ENCODE assay signal across 1 cellular context in genomic region chr1:232472485-232473041, GRCh38.
A peak's percentile ranks its signal among the peaks of the same experiment; 100 is the strongest.
TF ChIP-seq lines count a peak whose summit lies in the region.

No MANE protein-coding gene starts in this region.

TF ChIP-seq in HEK293, 187 proteins besides CTCF, POLR2A, EP300 and RAD21 (continued from another document and continues in another):
- peak; percentile 90 for TF ChIP-seq ATF2 (tag by site-specific recombination; IDR thresholded peaks at IDR 0.05; ENCODE audit: low read depth)
- TF ChIP-seq PRDM1 (tag by site-specific recombination; IDR thresholded peaks at IDR 0.05): no peak
- no peak for TF ChIP-seq ZBTB20 (tag by site-specific recombination; IDR thresholded peaks at IDR 0.05)
- no peak for TF ChIP-seq ZNF510 (tag by site-specific recombination; IDR thresholded peaks at IDR 0.05; ENCODE audit: insufficient replicate concordance)
- TF ChIP-seq YY1 (tag by site-specific recombination; IDR thresholded peaks at IDR 0.05): no peak
- no peak for TF ChIP-seq ZNF596 (tag by site-specific recombination; IDR thresholded peaks at IDR 0.05)
- TF ChIP-seq ZXDB (tag by site-specific recombination; IDR thresholded peaks at IDR 0.05): no peak
- no peak for TF ChIP-seq ZNF791 (tag by site-specific recombination; IDR thresholded peaks at IDR 0.05)
- TF ChIP-seq ZNF513 (tag by site-specific recombination; IDR thresholded peaks at IDR 0.05): no peak
- TF ChIP-seq ZNF645 (tag by site-specific recombination; IDR thresholded peaks at IDR 0.05): no peak
- no peak for TF ChIP-seq REPIN1 (tag by site-specific recombination; IDR thresholded peaks at IDR 0.05; ENCODE audit: low read depth)
- TF ChIP-seq ZNF704 (tag by site-specific recombination; IDR thresholded peaks at IDR 0.05): no peak
- TF ChIP-seq ZNF324 (tag by site-specific recombination; IDR thresholded peaks at IDR 0.05): no peak
- TF ChIP-seq SCRT2 (tag by site-specific recombination; IDR thresholded peaks at IDR 0.05): no peak
- TF ChIP-seq, protein P1, sequence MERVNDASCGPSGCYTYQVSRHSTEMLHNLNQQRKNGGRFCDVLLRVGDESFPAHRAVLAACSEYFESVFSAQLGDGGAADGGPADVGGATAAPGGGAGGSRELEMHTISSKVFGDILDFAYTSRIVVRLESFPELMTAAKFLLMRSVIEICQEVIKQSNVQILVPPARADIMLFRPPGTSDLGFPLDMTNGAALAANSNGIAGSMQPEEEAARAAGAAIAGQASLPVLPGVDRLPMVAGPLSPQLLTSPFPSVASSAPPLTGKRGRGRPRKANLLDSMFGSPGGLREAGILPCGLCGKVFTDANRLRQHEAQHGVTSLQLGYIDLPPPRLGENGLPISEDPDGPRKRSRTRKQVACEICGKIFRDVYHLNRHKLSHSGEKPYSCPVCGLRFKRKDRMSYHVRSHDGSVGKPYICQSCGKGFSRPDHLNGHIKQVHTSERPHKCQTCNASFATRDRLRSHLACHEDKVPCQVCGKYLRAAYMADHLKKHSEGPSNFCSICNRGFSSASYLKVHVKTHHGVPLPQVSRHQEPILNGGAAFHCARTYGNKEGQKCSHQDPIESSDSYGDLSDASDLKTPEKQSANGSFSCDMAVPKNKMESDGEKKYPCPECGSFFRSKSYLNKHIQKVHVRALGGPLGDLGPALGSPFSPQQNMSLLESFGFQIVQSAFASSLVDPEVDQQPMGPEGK (tag by site-specific recombination; IDR thresholded peaks at IDR 0.05): no peak
- no peak for TF ChIP-seq ZNF335 (tag by site-specific recombination; conservative IDR thresholded peaks at IDR 0.05)
- no peak for TF ChIP-seq HOXC10 (CRISPR knock-in tag; IDR thresholded peaks at IDR 0.05)
- TF ChIP-seq, protein P2, sequence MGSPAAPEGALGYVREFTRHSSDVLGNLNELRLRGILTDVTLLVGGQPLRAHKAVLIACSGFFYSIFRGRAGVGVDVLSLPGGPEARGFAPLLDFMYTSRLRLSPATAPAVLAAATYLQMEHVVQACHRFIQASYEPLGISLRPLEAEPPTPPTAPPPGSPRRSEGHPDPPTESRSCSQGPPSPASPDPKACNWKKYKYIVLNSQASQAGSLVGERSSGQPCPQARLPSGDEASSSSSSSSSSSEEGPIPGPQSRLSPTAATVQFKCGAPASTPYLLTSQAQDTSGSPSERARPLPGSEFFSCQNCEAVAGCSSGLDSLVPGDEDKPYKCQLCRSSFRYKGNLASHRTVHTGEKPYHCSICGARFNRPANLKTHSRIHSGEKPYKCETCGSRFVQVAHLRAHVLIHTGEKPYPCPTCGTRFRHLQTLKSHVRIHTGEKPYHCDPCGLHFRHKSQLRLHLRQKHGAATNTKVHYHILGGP (tag by site-specific recombination; IDR thresholded peaks at IDR 0.05): no peak
- TF ChIP-seq HOXD13 (CRISPR knock-in tag; IDR thresholded peaks at IDR 0.05; ENCODE audit: borderline replicate concordance): peak; percentile 93
- TF ChIP-seq GFI1B (tag by site-specific recombination; IDR thresholded peaks at IDR 0.05): peak; percentile 92
- TF ChIP-seq ZNF433 (tag by site-specific recombination; IDR thresholded peaks at IDR 0.05; ENCODE audit: low read depth): no peak
- TF ChIP-seq ZNF777 (tag by site-specific recombination; IDR thresholded peaks at IDR 0.05; ENCODE audit: borderline replicate concordance): no peak
- TF ChIP-seq ZNF292 (tag by site-specific recombination; IDR thresholded peaks at IDR 0.05; ENCODE audit: borderline replicate concordance, low read depth): no peak
- no peak for TF ChIP-seq ZSCAN18 (tag by site-specific recombination; IDR thresholded peaks at IDR 0.05)
- TF ChIP-seq ZNF561 (tag by site-specific recombination; IDR thresholded peaks at IDR 0.05; ENCODE audit: borderline replicate concordance): no peak; the same call in 1 of the 2 replicates
- no peak for TF ChIP-seq ZNF354C (tag by site-specific recombination; IDR thresholded peaks at IDR 0.05; ENCODE audit: borderline replicate concordance, low read depth)
- TF ChIP-seq, protein P3, sequence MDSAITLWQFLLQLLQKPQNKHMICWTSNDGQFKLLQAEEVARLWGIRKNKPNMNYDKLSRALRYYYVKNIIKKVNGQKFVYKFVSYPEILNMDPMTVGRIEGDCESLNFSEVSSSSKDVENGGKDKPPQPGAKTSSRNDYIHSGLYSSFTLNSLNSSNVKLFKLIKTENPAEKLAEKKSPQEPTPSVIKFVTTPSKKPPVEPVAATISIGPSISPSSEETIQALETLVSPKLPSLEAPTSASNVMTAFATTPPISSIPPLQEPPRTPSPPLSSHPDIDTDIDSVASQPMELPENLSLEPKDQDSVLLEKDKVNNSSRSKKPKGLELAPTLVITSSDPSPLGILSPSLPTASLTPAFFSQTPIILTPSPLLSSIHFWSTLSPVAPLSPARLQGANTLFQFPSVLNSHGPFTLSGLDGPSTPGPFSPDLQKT (IDR thresholded peaks at IDR 0.05; ENCODE audit: borderline replicate concordance, low read depth, low read length): no peak
- TF ChIP-seq HIC1 (tag by site-specific recombination; IDR thresholded peaks at IDR 0.05): peak; percentile 77; the same call in 1 of the 2 replicates
- TF ChIP-seq ZNF837 (tag by site-specific recombination; IDR thresholded peaks at IDR 0.05): no peak
- no peak for TF ChIP-seq ZBTB48 (tag by site-specific recombination; IDR thresholded peaks at IDR 0.05)
- no peak for TF ChIP-seq HOXA7 (CRISPR knock-in tag; IDR thresholded peaks at IDR 0.05; ENCODE audit: borderline replicate concordance)
- no peak for TF ChIP-seq IKZF3 (tag by site-specific recombination; IDR thresholded peaks at IDR 0.05)
- no peak for TF ChIP-seq ZNF521 (tag by site-specific recombination; IDR thresholded peaks at IDR 0.05)
- no peak for TF ChIP-seq REST (tag by site-specific recombination; IDR thresholded peaks at IDR 0.05)
- no peak for TF ChIP-seq ZNF501 (tag by site-specific recombination; IDR thresholded peaks at IDR 0.05)
- TF ChIP-seq ZNF132 (tag by site-specific recombination; IDR thresholded peaks at IDR 0.05; ENCODE audit: borderline replicate concordance): no peak
- TF ChIP-seq ZNF544 (tag by site-specific recombination; IDR thresholded peaks at IDR 0.05): no peak
- no peak for TF ChIP-seq KLF10 (tag by site-specific recombination; IDR thresholded peaks at IDR 0.05)
- peak; percentile 91 for TF ChIP-seq ZNF843 (tag by site-specific recombination; IDR thresholded peaks at IDR 0.05)
- TF ChIP-seq ZNF248 (tag by site-specific recombination; IDR thresholded peaks at IDR 0.05): no peak
- TF ChIP-seq ZSCAN5A (tag by site-specific recombination; IDR thresholded peaks at IDR 0.05): no peak
